8 cellular contexts compared by ENCODE assay signal in genomic region chr22:43187171-43188099, GRCh38. TPM values are rescaled to one million over a fixed set of nuclear protein-coding genes. Genes with fewer than 3 reads are reported as not detected.
DNase-seq lines count a peak whose midpoint lies in the region; ATAC-seq and TF ChIP-seq lines count a peak whose summit lies in the region.

No MANE protein-coding gene starts in this region.

- intact Hi-C loops in tibial artery (cut with DNase I; ENCODE audit: low total_unique reads), result no loop called here

- no peaks in the 10 kb centered on the region for H3K27me3 ChIP-seq in cardiac muscle cell
- no peaks in the 10 kb centered on the region for H3K27me3 ChIP-seq in parathyroid adenoma (ENCODE audit: control insufficient read depth, insufficient read depth, low read length)
- H3K27me3 ChIP-seq in tibial artery, result no peaks in the 10 kb centered on the region

- peaks cover 12% of the 10 kb centered on the region for H3K4me1 ChIP-seq in cardiac muscle cell (ENCODE audit: low read depth)
- no peaks in the 10 kb centered on the region for H3K4me1 ChIP-seq in parathyroid adenoma
- peaks cover 0 to 18% (median 16%) of the 10 kb centered on the region in 4 donors for H3K4me1 ChIP-seq in tibial artery

- H3K4me2 ChIP-seq in parathyroid adenoma (ENCODE audit: low read length), result peak overlapping the region; percentile 87

- H3K27me3 Mint-ChIP-seq in activated naive CD8-positive, alpha-beta T cell treated with anti-CD3 and anti-CD28 coated beads, Interleukin-2, amount 10 ng/mL, durations not matched to agents 7 days and 5 days, result peaks cover 8% of the 10 kb centered on the region

- H3K9ac ChIP-seq in parathyroid adenoma, result no peak overlapping the region

- H2AFZ ChIP-seq in parathyroid adenoma, result peak overlapping the region; percentile 87

- H3K4me3 Mint-ChIP-seq in activated naive CD8-positive, alpha-beta T cell treated with anti-CD3 and anti-CD28 coated beads, Interleukin-2, amount 10 ng/mL, durations not matched to agents 7 days and 5 days, result peak overlapping the region; percentile 84

- peak; percentile 78 for ATAC-seq in HG02763 (IDR thresholded peaks at IDR 0.05; ENCODE audit: unreplicated experiment)
- peak; percentile 95 for ATAC-seq in activated naive CD8-positive, alpha-beta T cell treated with anti-CD3 and anti-CD28 coated beads, Interleukin-2, amount 10 ng/mL, durations not matched to agents 7 days and 5 days (ENCODE audit: low read depth)

- peaks cover 2% of the 10 kb centered on the region for H3K36me3 Mint-ChIP-seq in activated naive CD8-positive, alpha-beta T cell treated with anti-CD3 and anti-CD28 coated beads, Interleukin-2, amount 10 ng/mL, durations not matched to agents 7 days and 5 days

- POLR2A ChIA-PET in activated naive CD8-positive, alpha-beta T cell treated with anti-CD3 and anti-CD28 coated beads, Interleukin-2, amount 10 ng/mL, durations not matched to agents 7 days and 5 days (lab: Charles Lee), result interaction anchor here (0.5 to 2.1 kb wide), 13 partner anchors 14 to 323 kb away, joined by 3 to 11 read pairs (median 4); partner anchors contain the start of gene MCAT

- peaks cover 18% of the 10 kb centered on the region for H3K4me1 Mint-ChIP-seq in activated naive CD8-positive, alpha-beta T cell treated with anti-CD3 and anti-CD28 coated beads, Interleukin-2, amount 10 ng/mL, durations not matched to agents 7 days and 5 days

- H3K27ac ChIP-seq in cardiac muscle cell (peak overlapping the region; percentile 88), parathyroid adenoma (peak overlapping the region; percentile 67), tibial artery (peak overlapping the region; percentile 77 to 87)

- TF ChIP-seq CTCF in GM12875 (IDR thresholded peaks at IDR 0.05; ENCODE audit: borderline replicate concordance, insufficient read depth, low read depth, low read length), result peak; percentile 89
- TF ChIP-seq CTCF in cardiac muscle cell (IDR thresholded peaks at IDR 0.05; ENCODE audit: low read depth, low read length), result peak; percentile 54
- TF ChIP-seq CTCF in parathyroid adenoma (IDR thresholded peaks at IDR 0.05), result peak; percentile 47
- TF ChIP-seq CTCF in tibial artery (IDR thresholded peaks at IDR 0.05), result peak; percentile 65 to 72

- H3K9me3 Mint-ChIP-seq in activated naive CD8-positive, alpha-beta T cell treated with anti-CD3 and anti-CD28 coated beads, Interleukin-2, amount 10 ng/mL, durations not matched to agents 7 days and 5 days, result peaks cover 2% of the 10 kb centered on the region

- DNase-seq in NCI-H128 (lab: John Stamatoyannopoulos, UW; ENCODE audit: unreplicated experiment), result peak; percentile 53
- DNase-seq in SKM-1 treated with dmso at 0.1 percent for 144 hours (lab: John Stamatoyannopoulos, UW; ENCODE audit: unreplicated experiment), result peak; percentile 88
- peak; percentile 98 for DNase-seq in activated naive CD8-positive, alpha-beta T cell treated with anti-CD3 and anti-CD28 coated beads, Interleukin-2, amount 10 ng/mL, durations not matched to agents 7 days and 5 days
- peak; percentile 95 to 97 for DNase-seq in cardiac muscle cell (ENCODE audit: low read depth in 1 of 2, low spot score in 1 of 2)
- DNase-seq in tibial artery, result peak; percentile 93 to 98

- H3K27ac Mint-ChIP-seq in activated naive CD8-positive, alpha-beta T cell treated with anti-CD3 and anti-CD28 coated beads, Interleukin-2, amount 10 ng/mL, durations not matched to agents 7 days and 5 days, result peak overlapping the region; percentile 94

- H3K9me3 ChIP-seq in cardiac muscle cell (ENCODE audit: low read depth) (no peaks in the 10 kb centered on the region), parathyroid adenoma (ENCODE audit: control insufficient read depth, low read length) (no peaks in the 10 kb centered on the region), tibial artery (no peaks in the 10 kb centered on the region)

- H3K36me3 ChIP-seq in cardiac muscle cell, result no peaks in the 10 kb centered on the region
- no peaks in the 10 kb centered on the region for H3K36me3 ChIP-seq in parathyroid adenoma (ENCODE audit: control insufficient read depth, insufficient read depth, low read length)
- peaks cover 0 to 4% (median 4%) of the 10 kb centered on the region in 3 donors for H3K36me3 ChIP-seq in tibial artery

- H3K79me2 ChIP-seq in parathyroid adenoma, result no peaks in the 10 kb centered on the region

- H3K4me3 ChIP-seq in GM12875 (ENCODE audit: low read depth, low read length), result peak overlapping the region; percentile 79
- H3K4me3 ChIP-seq in cardiac muscle cell, result peak overlapping the region; percentile 38
- H3K4me3 ChIP-seq in parathyroid adenoma (ENCODE audit: low read depth, low read length), result peak overlapping the region; percentile 58
- peak overlapping the region; percentile 72 to 83 for H3K4me3 ChIP-seq in tibial artery

RNA-seq across cellular contexts. Expression of gene TTLL12, which starts 0.5 kb away (rescaled TPM):
- total RNA-seq in activated naive CD8-positive, alpha-beta T cell treated with anti-CD3 and anti-CD28 coated beads, Interleukin-2, amount 10 ng/mL, durations not matched to agents 7 days and 5 days, result 10 to 100 TPM; 30.4 to 30.6 TPM
- total RNA-seq in cardiac muscle cell, result 52.9 and 62.7 TPM in 2 replicates
- 45.9 and 58.6 TPM in 2 replicates for polyA plus RNA-seq in cardiac muscle cell

RNA-seq across cellular contexts. Expression of gene TSPO, which starts 36.1 kb away (rescaled TPM):
- total RNA-seq in activated naive CD8-positive, alpha-beta T cell treated with anti-CD3 and anti-CD28 coated beads, Interleukin-2, amount 10 ng/mL, durations not matched to agents 7 days and 5 days, result 100 to 1,000 TPM; 107 to 116 TPM
- 28.9 and 59.0 TPM in 2 replicates for total RNA-seq in cardiac muscle cell
- polyA plus RNA-seq in cardiac muscle cell, result 20.3 and 52.2 TPM in 2 replicates

RNA-seq across cellular contexts. Expression of gene MCAT, which starts 44.2 kb away (rescaled TPM):
- 1 to 10 TPM; 8.1 to 9.5 TPM for total RNA-seq in activated naive CD8-positive, alpha-beta T cell treated with anti-CD3 and anti-CD28 coated beads, Interleukin-2, amount 10 ng/mL, durations not matched to agents 7 days and 5 days
- 42.2 and 47.1 TPM in 2 replicates for total RNA-seq in cardiac muscle cell
- polyA plus RNA-seq in cardiac muscle cell, result 44.3 and 46.8 TPM in 2 replicates

Comparison
In these comparisons a context has a peak if more than half of its experiments do, and no peak if none do; other contexts are left out.
1. Peak in every context shown above with its lines: DNase-seq, ATAC-seq, H3K4me3 ChIP-seq and H3K27ac ChIP-seq.